ENCODE assay signal across 1 cellular context in genomic region chr7:151080522-151081169, GRCh38.
TF ChIP-seq lines count a peak whose summit lies in the region.

TSS of gene FASTK (minus strand) at chr7:151080809. CDS start at chr7:151080766, 43 bp downstream.

TF ChIP-seq in K562, 482 proteins besides CTCF, POLR2A, EP300 and RAD21 (continued from another document and continues in another):
- TF ChIP-seq CUX1 (CRISPR knock-in tag; IDR thresholded peaks at IDR 0.05) (no peak), ZNF780A (CRISPR knock-in tag; IDR thresholded peaks at IDR 0.05) (no peak), CREB1 (IDR thresholded peaks at IDR 0.05) (peak; percentile 50), CREB1 (CRISPR knock-in tag; IDR thresholded peaks at IDR 0.05) (peak; percentile 65; the same call in 1 of the 2 replicates), IFI16 (CRISPR knock-in tag; IDR thresholded peaks at IDR 0.05) (no peak), CXXC5 (CRISPR knock-in tag; IDR thresholded peaks at IDR 0.05) (peak; percentile 97), ILF3 (IDR thresholded peaks at IDR 0.05; ENCODE audit: borderline replicate concordance) (no peak), ZNF354B (CRISPR knock-in tag; IDR thresholded peaks at IDR 0.05) (no peak), NFE2L1 (tag; IDR thresholded peaks at IDR 0.05; ENCODE audit: borderline replicate concordance, low read depth) (no peak), FOXK1 (CRISPR knock-in tag; IDR thresholded peaks at IDR 0.05; ENCODE audit: borderline replicate concordance) (0 out of 2 replicates have a peak, but pooled peaks have one; percentile 37), E4F1 (CRISPR knock-in tag; IDR thresholded peaks at IDR 0.05; ENCODE audit: borderline replicate concordance) (no peak), ZNF696 (CRISPR knock-in tag; conservative IDR thresholded peaks at IDR 0.05) (no peak), SIN3A (IDR thresholded peaks at IDR 0.05; ENCODE audit: borderline replicate concordance in 2 of 2, control insufficient read depth in 1 of 2, low read depth in 2 of 2, low read length in 2 of 2) (0 out of 4 replicates have a peak, but pooled peaks have one; percentile 59 to 91), SRSF3 (IDR thresholded peaks at IDR 0.05; ENCODE audit: insufficient read depth, low read length) (no peak), ZNF699 (CRISPR knock-in tag; IDR thresholded peaks at IDR 0.05; ENCODE audit: insufficient replicate concordance) (no peak), KDM2B (CRISPR knock-in tag; IDR thresholded peaks at IDR 0.05) (peak; percentile 22), DPF2 (IDR thresholded peaks at IDR 0.05) (no peak; the same call in 1 of the 2 replicates), KDM1A (IDR thresholded peaks at IDR 0.05) (no peak), MED1 (CRISPR knock-in tag; IDR thresholded peaks at IDR 0.05; ENCODE audit: borderline replicate concordance) (no peak), RBM22 (IDR thresholded peaks at IDR 0.05; ENCODE audit: low read depth, low read length, poor library complexity, severe bottlenecking) (peak; percentile 73), TEAD1 (CRISPR knock-in tag; IDR thresholded peaks at IDR 0.05) (0 out of 4 replicates have a peak, but pooled peaks of 1 of the 2 experiments have one; percentile 22), KDM5B (IDR thresholded peaks at IDR 0.05; ENCODE audit: insufficient replicate concordance, low read depth, low read length) (peak; percentile 95), PRMT5 (CRISPR knock-in tag; IDR thresholded peaks at IDR 0.05) (no peak), KLF6 (CRISPR knock-in tag; IDR thresholded peaks at IDR 0.05; ENCODE audit: borderline replicate concordance) (0 out of 2 replicates have a peak, but pooled peaks have one; percentile 38), GTF2F1 (IDR thresholded peaks at IDR 0.05; ENCODE audit: low read depth, low read length) (peak; percentile 74; the same call in 1 of the 2 replicates), PRPF4 (IDR thresholded peaks at IDR 0.05; ENCODE audit: insufficient read depth, low read depth, low read length, poor library complexity, severe bottlenecking) (no peak), SP1 (CRISPR knock-in tag; IDR thresholded peaks at IDR 0.05) (peak; percentile 79), HBP1 (CRISPR knock-in tag; IDR thresholded peaks at IDR 0.05) (0 out of 2 replicates have a peak, but pooled peaks have one; percentile 68), ZBTB7A (IDR thresholded peaks at IDR 0.05; ENCODE audit: borderline replicate concordance, control insufficient read depth, low read depth, low read length) (peak; percentile 40; the same call in 1 of the 2 replicates), ZNF644 (tag; IDR thresholded peaks at IDR 0.05; ENCODE audit: low read depth) (peak; percentile 83; the same call in 1 of the 2 replicates), GTF2E2 (tag; IDR thresholded peaks at IDR 0.05) (peak; percentile 78), HOXB6 (CRISPR knock-in tag; IDR thresholded peaks at IDR 0.05; ENCODE audit: borderline replicate concordance) (peak; percentile 50; the same call in 1 of the 2 replicates), RBM25 (IDR thresholded peaks at IDR 0.05; ENCODE audit: low read depth, low read length, severe bottlenecking) (no peak), ZSCAN32 (CRISPR knock-in tag; IDR thresholded peaks at IDR 0.05) (peak; percentile 14; the same call in 1 of the 2 replicates), FOXO4 (CRISPR knock-in tag; IDR thresholded peaks at IDR 0.05) (no peak), MAZ (CRISPR knock-in tag; conservative IDR thresholded peaks at IDR 0.05 in 1 of 2, IDR thresholded peaks at IDR 0.05 in 1 of 2) (peak; percentile 99), KAT2B (IDR thresholded peaks at IDR 0.05; ENCODE audit: low read depth, low read length) (no peak), ESRRA (IDR thresholded peaks at IDR 0.05; ENCODE audit: borderline replicate concordance, low read depth) (peak; percentile 71), DIDO1 (tag; IDR thresholded peaks at IDR 0.05; ENCODE audit: low read depth) (peak; percentile 69; the same call in 1 of the 2 replicates), CTBP1 (IDR thresholded peaks at IDR 0.05; ENCODE audit: borderline replicate concordance) (peak; percentile 63), ETS2 (tag; IDR thresholded peaks at IDR 0.05; ENCODE audit: borderline replicate concordance, poor library complexity, severe bottlenecking) (no peak), GTF2A2 (tag; IDR thresholded peaks at IDR 0.05) (0 out of 2 replicates have a peak, but pooled peaks have one; percentile 43), BRD4 (IDR thresholded peaks at IDR 0.05) (peak; percentile 94), ZMIZ1 (IDR thresholded peaks at IDR 0.05; ENCODE audit: low read depth in 2 of 2, low read length in 2 of 2) (no peak), MNT (conservative IDR thresholded peaks at IDR 0.05) (no peak), TAF1 (IDR thresholded peaks at IDR 0.05; ENCODE audit: control insufficient read depth, extremely low read depth, insufficient read depth, low read length, severe bottlenecking) (peak; percentile 96), ZFX (CRISPR knock-in tag; IDR thresholded peaks at IDR 0.05) (peak; percentile 97), KDM4B (IDR thresholded peaks at IDR 0.05; ENCODE audit: borderline replicate concordance in 2 of 2, low read depth in 1 of 2) (peak in 1 of 2 experiments; percentile 40; a peak in 1 of 4 replicates)
- TF ChIP-seq, protein P1, sequence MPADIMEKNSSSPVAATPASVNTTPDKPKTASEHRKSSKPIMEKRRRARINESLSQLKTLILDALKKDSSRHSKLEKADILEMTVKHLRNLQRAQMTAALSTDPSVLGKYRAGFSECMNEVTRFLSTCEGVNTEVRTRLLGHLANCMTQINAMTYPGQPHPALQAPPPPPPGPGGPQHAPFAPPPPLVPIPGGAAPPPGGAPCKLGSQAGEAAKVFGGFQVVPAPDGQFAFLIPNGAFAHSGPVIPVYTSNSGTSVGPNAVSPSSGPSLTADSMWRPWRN (IDR thresholded peaks at IDR 0.05; ENCODE audit: low read depth): no peak
- TF ChIP-seq, protein P2, sequence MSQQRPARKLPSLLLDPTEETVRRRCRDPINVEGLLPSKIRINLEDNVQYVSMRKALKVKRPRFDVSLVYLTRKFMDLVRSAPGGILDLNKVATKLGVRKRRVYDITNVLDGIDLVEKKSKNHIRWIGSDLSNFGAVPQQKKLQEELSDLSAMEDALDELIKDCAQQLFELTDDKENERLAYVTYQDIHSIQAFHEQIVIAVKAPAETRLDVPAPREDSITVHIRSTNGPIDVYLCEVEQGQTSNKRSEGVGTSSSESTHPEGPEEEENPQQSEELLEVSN (IDR thresholded peaks at IDR 0.05; ENCODE audit: borderline replicate concordance in 1 of 2, extremely low read depth in 1 of 2, insufficient read depth in 1 of 2, insufficient read length in 1 of 2, low read depth in 1 of 2, low read length in 1 of 2, poor library complexity in 1 of 2, severe bottlenecking in 1 of 2): peak; percentile 30 to 62
